22 cellular contexts compared by ENCODE assay signal in the genomic region with DNA sequence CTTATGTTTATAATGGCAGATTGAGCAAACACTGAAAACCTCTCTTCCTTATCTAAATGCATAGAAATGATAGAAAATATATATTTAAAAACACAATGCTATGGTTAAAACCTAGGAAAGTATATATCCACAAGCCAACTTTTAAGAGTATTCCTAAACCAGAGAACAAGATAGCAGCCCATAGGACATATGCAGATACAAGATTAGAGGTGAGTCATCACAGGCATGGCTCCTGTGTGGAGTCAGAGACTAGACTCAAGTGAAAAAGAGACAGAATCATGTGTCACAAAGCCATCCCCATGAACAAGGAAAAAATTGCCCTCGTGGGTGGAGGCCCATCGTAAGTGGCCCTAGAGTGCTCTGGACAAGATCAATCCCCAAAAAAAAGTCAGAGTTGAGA.
DNase-seq lines count a peak whose midpoint lies in the region; ATAC-seq and TF ChIP-seq lines count a peak whose summit lies in the region.
"Had no signal": no experiment of that assay in that cellular context is flagged by ENCODE, and none has a peak within 500 bp of the region (broad histone marks: within the 10 kb centered on the region; RNA-seq: fewer than 3 reads in every experiment).

No MANE protein-coding gene starts in this region.

- DNase-seq in HT1080 (ENCODE audit: low read depth) (peak; percentile 33), OCI-M1 (lab: John Stamatoyannopoulos, UW) (peak; percentile 25), RPMI7951 (ENCODE audit: low read depth) (peak; percentile 31), epithelial cell of esophagus (ENCODE audit: low read depth) (peak; percentile 2)
- no peak for DNase-seq in stimulated activated naive CD4-positive, alpha-beta T cell (lab: John Stamatoyannopoulos, UW)
- DNase-seq: AML-193; CD4-positive, alpha-beta T cell; CD8-positive, alpha-beta memory T cell; COR-L47; DMS 273 treated with DMSO at 0.1 percent for 48 hours; DMS153; DMS53; DMS79; DND-41; EL; GDM1 had no signal

- ATAC-seq in GM19395 (IDR thresholded peaks at IDR 0.05; ENCODE audit: unreplicated experiment): no peak
- ATAC-seq in HG03521 (IDR thresholded peaks at IDR 0.05; ENCODE audit: unreplicated experiment): no peak
- ATAC-seq in HG03342 (IDR thresholded peaks at IDR 0.05; ENCODE audit: unreplicated experiment): no peak
- ATAC-seq: A549, GM12878 had no signal

- no peak overlapping the region for H3K4me3 ChIP-seq in epithelial cell of esophagus (ENCODE audit: low read length)
- H3K4me3 ChIP-seq: A549; BLaER1 treated with 17β-estradiol and CSF1 and Interleukin-3, amounts not matched to agents 10 nM and 100 nM; GM12878 had no signal

- TF ChIP-seq CTCF in epithelial cell of esophagus (IDR thresholded peaks at IDR 0.05; ENCODE audit: insufficient read depth, low read depth, low read length, missing control alignments): no peak

Comparison
In these comparisons a context has a peak if more than half of its experiments do, and no peak if none do; other contexts are left out.
1. DNase-seq: peak in HT1080 (single experiment), OCI-M1 (single experiment), RPMI7951 (single experiment) and epithelial cell of esophagus (single experiment); none in stimulated activated naive CD4-positive, alpha-beta T cell (0 of 6).